Comparison of ENCODE assay signal across 1 cellular context in genomic region chr5:139524446-139524845, GRCh38.
TF ChIP-seq lines count a peak whose summit lies in the region.

No MANE protein-coding gene starts in this region.

TF ChIP-seq in HepG2, 621 proteins besides CTCF, POLR2A, EP300 and RAD21:
- no peak for TF ChIP-seq TAF15 (IDR thresholded peaks at IDR 0.05; ENCODE audit: low read depth, low read length, poor library complexity, severe bottlenecking)
- no peak for TF ChIP-seq IRF9 (CRISPR knock-in tag; IDR thresholded peaks at IDR 0.05; ENCODE audit: borderline replicate concordance)
- no peak for TF ChIP-seq DNMT1 (CRISPR knock-in tag; IDR thresholded peaks at IDR 0.05)
- TF ChIP-seq ATM (IDR thresholded peaks at IDR 0.05; ENCODE audit: borderline replicate concordance), result no peak
- no peak for TF ChIP-seq ZNF343 (CRISPR knock-in tag; IDR thresholded peaks at IDR 0.05)
- TF ChIP-seq ZNF407 (CRISPR knock-in tag; IDR thresholded peaks at IDR 0.05; ENCODE audit: not compliant biosample characterization), result no peak
- no peak for TF ChIP-seq PRDM10 (CRISPR knock-in tag; IDR thresholded peaks at IDR 0.05; ENCODE audit: low read depth)
- TF ChIP-seq ZNF138 (CRISPR knock-in tag; IDR thresholded peaks at IDR 0.05; ENCODE audit: low read depth), result no peak
- TF ChIP-seq MTA1 (CRISPR knock-in tag; IDR thresholded peaks at IDR 0.05; ENCODE audit: borderline replicate concordance), result no peak
- TF ChIP-seq ZNF839 (CRISPR knock-in tag; IDR thresholded peaks at IDR 0.05; ENCODE audit: borderline replicate concordance), result no peak
- TF ChIP-seq RBM39 (IDR thresholded peaks at IDR 0.05; ENCODE audit: low read depth, low read length, poor library complexity, severe bottlenecking), result no peak
- no peak for TF ChIP-seq PAX8 (CRISPR knock-in tag; IDR thresholded peaks at IDR 0.05; ENCODE audit: borderline replicate concordance)
- TF ChIP-seq TBX2 (CRISPR knock-in tag; IDR thresholded peaks at IDR 0.05; ENCODE audit: borderline replicate concordance), result no peak
- TF ChIP-seq TRAFD1 (CRISPR knock-in tag; IDR thresholded peaks at IDR 0.05; ENCODE audit: borderline replicate concordance), result no peak
- TF ChIP-seq FOXM1 (CRISPR knock-in tag; IDR thresholded peaks at IDR 0.05), result no peak
- no peak for TF ChIP-seq RORA (CRISPR knock-in tag; IDR thresholded peaks at IDR 0.05)
- no peak for TF ChIP-seq LRRFIP1 (CRISPR knock-in tag; conservative IDR thresholded peaks at IDR 0.05)
- no peak for TF ChIP-seq CBFB (CRISPR knock-in tag; IDR thresholded peaks at IDR 0.05)
- no peak for TF ChIP-seq ZNF354B (CRISPR knock-in tag; IDR thresholded peaks at IDR 0.05)
- TF ChIP-seq ZNF772 (CRISPR knock-in tag; IDR thresholded peaks at IDR 0.05), result no peak
